In the genomic region with DNA sequence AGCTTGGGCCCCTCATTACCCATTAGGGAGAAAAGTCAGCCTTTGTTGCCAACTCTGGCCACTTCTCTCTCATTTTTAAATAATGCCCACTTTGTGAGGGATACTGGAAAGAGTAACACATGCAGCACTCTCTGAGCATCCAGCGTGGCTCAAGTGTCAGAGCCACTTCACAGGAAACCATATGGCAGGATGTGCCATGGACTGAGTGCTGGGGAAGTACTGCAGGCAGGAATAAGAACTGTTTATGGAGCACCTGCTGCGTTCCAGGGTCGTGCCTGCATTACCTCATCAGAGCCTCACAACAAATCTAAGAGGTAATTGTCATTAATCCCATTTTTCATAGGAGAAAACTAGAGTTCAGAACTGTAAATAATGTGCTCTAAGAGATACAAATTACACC, we compare ENCODE assay signal across 13 cellular contexts.
"Had no signal": no experiment of that assay in that cellular context is flagged by ENCODE, and none has a peak within 500 bp of the region (broad histone marks: within the 10 kb centered on the region; RNA-seq: fewer than 3 reads in every experiment).

No MANE protein-coding gene starts in this region.

- FAIRE-seq: pancreas had no signal

- DNase-seq: hippocampal formation; kidney glomerular epithelial cell; left cardiac atrium; left ventricle myocardium superior; mucosa of descending colon; naive thymus-derived CD4-positive, alpha-beta T cell; stimulated activated naive CD4-positive, alpha-beta T cell; tibial artery; uterus had no signal

- ATAC-seq: left cardiac atrium; left ventricle myocardium superior; mucosa of descending colon; natural killer cell treated with Interleukin-12 subunit alpha and Interleukin-12 subunit beta and Interleukin-15 and Interleukin-18, amount 100 ng/mL, for 72 hours; pancreas; right cardiac atrium; sciatic nerve had no signal
